ENCODE assay signal across 8 cellular contexts in genomic region chrX:135973025-135973547, GRCh38. TPM values are rescaled to one million over a fixed set of nuclear protein-coding genes. Genes with fewer than 3 reads are reported as not detected.
DNase-seq lines count a peak whose midpoint lies in the region; ATAC-seq and TF ChIP-seq lines count a peak whose summit lies in the region.

No MANE protein-coding gene starts in this region.

- peak overlapping the region; percentile 97 to 98 for H3K27ac Mint-ChIP-seq in natural killer cell

- no peaks in the 10 kb centered on the region for H3K9me3 Mint-ChIP-seq in natural killer cell

- H3K27ac ChIP-seq in SK-N-MC (peak overlapping the region; percentile 94; the same call in 1 of the 2 replicates), epithelial cell of prostate (peak overlapping the region; percentile 87)

- DNase-seq in NCI-H82 (lab: John Stamatoyannopoulos, UW) (peak; percentile 46), NCI-H82 treated with DMSO at 0.1 percent for 48 hours (lab: John Stamatoyannopoulos, UW; ENCODE audit: unreplicated experiment) (no peak), SK-N-MC (ENCODE audit: low read depth, low spot score) (no peak), epithelial cell of prostate (ENCODE audit: low read depth, low spot score) (no peak), natural killer cell (no peak), NCI-H1930 (lab: John Stamatoyannopoulos, UW) (no peak), AG08395 (ENCODE audit: low spot score) (no peak)

- peak overlapping the region; percentile 91 for H3K9ac ChIP-seq in SK-N-MC (ENCODE audit: insufficient read length)

- intact Hi-C loops in natural killer cell (cut with micrococcal nuclease), result loop anchor here (10.0 kb wide), 1 partner anchor 522 kb away; the partner anchor contains the start of gene HTATSF1

- peaks cover 0 to under 1% of the 10 kb centered on the region in 2 donors for H3K27me3 Mint-ChIP-seq in natural killer cell (ENCODE audit: low read depth in 2 of 2)

- H3K4me3 Mint-ChIP-seq in natural killer cell, result peak overlapping the region; percentile 97

- peak overlapping the region; percentile 89 for H3K4me3 ChIP-seq in SK-N-MC

- no peaks in the 10 kb centered on the region for H3K9me3 ChIP-seq in SK-N-MC (ENCODE audit: low read depth, low read length)

- no peaks in the 10 kb centered on the region for H3K36me3 ChIP-seq in SK-N-MC (ENCODE audit: insufficient read depth, low read length)

- peaks cover 20 to 28% of the 10 kb centered on the region in 2 donors for H3K4me1 Mint-ChIP-seq in natural killer cell

- ATAC-seq in HG02870 (IDR thresholded peaks at IDR 0.05; ENCODE audit: unreplicated experiment) (peak; percentile 25), natural killer cell (no peak)

- TF ChIP-seq CTCF in natural killer cell (IDR thresholded peaks at IDR 0.05), result no peak

- H3K36me3 Mint-ChIP-seq in natural killer cell, result no peaks in the 10 kb centered on the region

RNA-seq across cellular contexts. Expression of gene MMGT1, which starts 0.7 kb away (rescaled TPM):
- 10 to 100 TPM; 18.2 to 22.2 (median 21.4) TPM for total RNA-seq in natural killer cell

RNA-seq across cellular contexts. Expression of gene SLC9A6, which starts 12.1 kb away (rescaled TPM):
- 10 to 100 TPM; 17.1 to 24.0 (median 19.3) TPM for total RNA-seq in natural killer cell
